11 cellular contexts compared by ENCODE assay signal in genomic region chr19:11460207-11460606, GRCh38. TPM values are rescaled to one million over a fixed set of nuclear protein-coding genes. Genes with fewer than 3 reads are reported as not detected.
DNase-seq lines count a peak whose midpoint lies in the region; ATAC-seq and TF ChIP-seq lines count a peak whose summit lies in the region.
"Had no signal": no experiment of that assay in that cellular context is flagged by ENCODE, and none has a peak within 500 bp of the region (broad histone marks: within the 10 kb centered on the region; RNA-seq: fewer than 3 reads in every experiment).

No MANE protein-coding gene starts in this region.

- H3K27ac ChIP-seq in neutrophil (no peak overlapping the region), prostate gland (no peak overlapping the region)
- no peak overlapping the region for H3K27ac ChIP-seq in CD4-positive, alpha-beta memory T cell (ENCODE audit: low read depth, low read length)

- no peaks in the 10 kb centered on the region for H3K4me1 Mint-ChIP-seq in activated CD4-positive, alpha-beta T cell treated with anti-CD3 and anti-CD28 coated beads for 36 hours
- H3K4me1 Mint-ChIP-seq in brain = no peaks in the 10 kb centered on the region
- peaks cover 0 to 4% (median 2%) of the 10 kb centered on the region in 4 donors for H3K4me1 Mint-ChIP-seq in CD4-positive, alpha-beta memory T cell
- H3K4me1 Mint-ChIP-seq: naive B cell had no signal

- WGBS in prostate gland = 62% methylated on average over 4 of the region's 4 CpGs

- POLR2A ChIA-PET in activated CD4-positive, alpha-beta T cell treated with anti-CD3 and anti-CD28 coated beads for 36 hours (lab: Charles Lee) = no interaction called here
- POLR2A ChIA-PET in CD4-positive, alpha-beta memory T cell (lab: Charles Lee; ENCODE audit: partially characterized antibody) = no interaction called here

- H3K27me3 Mint-ChIP-seq in activated CD4-positive, alpha-beta T cell treated with anti-CD3 and anti-CD28 coated beads for 36 hours = peaks cover 16% of the 10 kb centered on the region
- no peaks in the 10 kb centered on the region for H3K27me3 Mint-ChIP-seq in brain
- H3K27me3 Mint-ChIP-seq in CD4-positive, alpha-beta memory T cell = peaks cover 9 to 13% of the 10 kb centered on the region in 2 donors

- H3K9me3 ChIP-seq in neutrophil (no peaks in the 10 kb centered on the region), prostate gland (no peaks in the 10 kb centered on the region)
- H3K9me3 ChIP-seq in CD4-positive, alpha-beta memory T cell (ENCODE audit: control insufficient read depth in 1 of 2, low read length in 2 of 2) = no peaks in the 10 kb centered on the region

- no peaks in the 10 kb centered on the region for H3K4me1 ChIP-seq in neutrophil (ENCODE audit: control insufficient read depth in 1 of 2, insufficient read depth in 1 of 2, low read depth in 1 of 2, low read length in 1 of 2)
- H3K4me1 ChIP-seq in prostate gland (replicated peaks) = no peaks in the 10 kb centered on the region
- no peaks in the 10 kb centered on the region for H3K4me1 ChIP-seq in CD4-positive, alpha-beta memory T cell (ENCODE audit: insufficient read depth, low read length)

- H3K27ac Mint-ChIP-seq in activated CD4-positive, alpha-beta T cell treated with anti-CD3 and anti-CD28 coated beads for 36 hours = no peak overlapping the region
- peak overlapping the region in 4 of 5 experiments; percentile 1 to 72 (median 27) for H3K27ac Mint-ChIP-seq in brain
- no peak overlapping the region for H3K27ac Mint-ChIP-seq in CD4-positive, alpha-beta memory T cell

- peak; percentile 51 for DNase-seq in activated CD4-positive, alpha-beta T cell treated with anti-CD3 and anti-CD28 coated beads for 36 hours
- DNase-seq in activated CD4-positive, alpha-beta T cell treated with anti-CD3 and anti-CD28 coated beads, Interleukin-2, amount 50 U/mL, for 1 hour = no peak
- DNase-seq in HFF-Myc (ENCODE audit: extremely low read depth, low read depth) (no peak), prostate gland (ENCODE audit: low spot score) (no peak), NCI-H2081 (lab: John Stamatoyannopoulos, UW) (no peak)
- no peak for DNase-seq in CD4-positive, alpha-beta memory T cell
- DNase-seq: ACHN, naive B cell, NCI-H526 treated with DMSO at 0.1 percent for 48 hours had no signal

- CTCF ChIA-PET in activated CD4-positive, alpha-beta T cell treated with anti-CD3 and anti-CD28 coated beads for 36 hours (lab: Charles Lee) = no interaction called here
- CTCF ChIA-PET in CD4-positive, alpha-beta memory T cell (lab: Charles Lee; ENCODE audit: partially characterized antibody) = interaction anchor here (1.3 kb wide), 1 partner anchor 23 kb away, joined by 4 read pairs; no protein-coding TSS in a partner anchor

- peak; percentile 47 for ATAC-seq in activated CD4-positive, alpha-beta T cell treated with anti-CD3 and anti-CD28 coated beads for 36 hours

- H3K9me3 Mint-ChIP-seq in activated CD4-positive, alpha-beta T cell treated with anti-CD3 and anti-CD28 coated beads for 36 hours (ENCODE audit: low read depth) = no peaks in the 10 kb centered on the region
- no peaks in the 10 kb centered on the region for H3K9me3 Mint-ChIP-seq in brain
- no peaks in the 10 kb centered on the region for H3K9me3 Mint-ChIP-seq in CD4-positive, alpha-beta memory T cell

- intact Hi-C loops in activated CD4-positive, alpha-beta T cell treated with anti-CD3 and anti-CD28 coated beads for 36 hours (cut with DNase I, micrococcal nuclease) = no loop called here
- intact Hi-C loops in prostate gland (cut with DNase I) = no loop called here
- intact Hi-C loops in CD4-positive, alpha-beta memory T cell (cut with micrococcal nuclease) = no loop called here

- no peak for TF ChIP-seq POLR2A in prostate gland (IDR thresholded peaks at IDR 0.05)

- H3K4me3 ChIP-seq in HFF-Myc (replicated peaks; ENCODE audit: low read depth, low read length) = no peak overlapping the region
- no peak overlapping the region for H3K4me3 ChIP-seq in neutrophil (ENCODE audit: low read depth in 1 of 2, low read length in 1 of 2)
- no peak overlapping the region for H3K4me3 ChIP-seq in prostate gland
- H3K4me3 ChIP-seq in CD4-positive, alpha-beta memory T cell (ENCODE audit: low read length in 2 of 2) = no peak overlapping the region

- H3K36me3 ChIP-seq in neutrophil = no peaks in the 10 kb centered on the region
- H3K36me3 ChIP-seq in prostate gland = no peaks in the 10 kb centered on the region
- no peaks in the 10 kb centered on the region for H3K36me3 ChIP-seq in CD4-positive, alpha-beta memory T cell (ENCODE audit: insufficient read depth, low read length)

- TF ChIP-seq CTCF in HFF-Myc (IDR thresholded peaks at IDR 0.05; ENCODE audit: low read depth, low read length, missing control alignments) (peak; percentile 41), brain (conservative IDR thresholded peaks at IDR 0.05) (no peak), neutrophil (IDR thresholded peaks at IDR 0.05) (peak; percentile 18), prostate gland (IDR thresholded peaks at IDR 0.05) (no peak)

- peaks cover 33% of the 10 kb centered on the region for H3K27me3 ChIP-seq in neutrophil
- H3K27me3 ChIP-seq in prostate gland (replicated peaks; ENCODE audit: insufficient read depth) = no peaks in the 10 kb centered on the region
- H3K27me3 ChIP-seq in CD4-positive, alpha-beta memory T cell (ENCODE audit: insufficient read depth, low read length) = no peaks in the 10 kb centered on the region

- no peaks in the 10 kb centered on the region for H3K36me3 Mint-ChIP-seq in activated CD4-positive, alpha-beta T cell treated with anti-CD3 and anti-CD28 coated beads for 36 hours (ENCODE audit: low read depth)
- H3K36me3 Mint-ChIP-seq in brain = peaks cover 59% of the 10 kb centered on the region
- H3K36me3 Mint-ChIP-seq in CD4-positive, alpha-beta memory T cell = no peaks in the 10 kb centered on the region
- H3K36me3 Mint-ChIP-seq: naive B cell had no signal

- H3K4me3 Mint-ChIP-seq in activated CD4-positive, alpha-beta T cell treated with anti-CD3 and anti-CD28 coated beads for 36 hours = no peak overlapping the region
- no peak overlapping the region for H3K4me3 Mint-ChIP-seq in brain
- H3K4me3 Mint-ChIP-seq in CD4-positive, alpha-beta memory T cell = no peak overlapping the region
- H3K4me3 Mint-ChIP-seq: naive B cell had no signal

RNA-seq across cellular contexts. Expression of gene ELAVL3, which starts 20.6 kb away (rescaled TPM):
- total RNA-seq in activated CD4-positive, alpha-beta T cell treated with anti-CD3 and anti-CD28 coated beads for 36 hours = under 1 TPM in 1 of 2 experiments, not detected in 1; 0.09 TPM
- 165 TPM for polyA plus RNA-seq in brain (ENCODE audit: insufficient read depth, low read depth, low replicate concordance)
- total RNA-seq in prostate gland = 1 to 10 TPM in 1 of 2 donors, under 1 TPM in 1; 0.57 to 1.5 TPM
- total RNA-seq in CD4-positive, alpha-beta memory T cell = not detected
- not detected for polyA plus RNA-seq in CD4-positive, alpha-beta memory T cell

RNA-seq across cellular contexts. Expression of gene PRKCSH, which starts 24.8 kb away (rescaled TPM):
- total RNA-seq in activated CD4-positive, alpha-beta T cell treated with anti-CD3 and anti-CD28 coated beads for 36 hours = 100 to 1,000 TPM; 225 to 269 TPM
- 525 TPM for polyA plus RNA-seq in brain (ENCODE audit: insufficient read depth, low read depth, low replicate concordance)
- total RNA-seq in prostate gland = 100 to 1,000 TPM; 229 to 238 TPM
- total RNA-seq in CD4-positive, alpha-beta memory T cell = 100 to 1,000 TPM; 300 TPM
- polyA plus RNA-seq in CD4-positive, alpha-beta memory T cell = 10 to 100 TPM; 14.0 to 63.6 TPM

RNA-seq across cellular contexts. Expression of gene ODAD3, which starts 25.3 kb away (rescaled TPM):
- total RNA-seq in activated CD4-positive, alpha-beta T cell treated with anti-CD3 and anti-CD28 coated beads for 36 hours = under 1 TPM; 0.16 to 0.25 TPM
- 7.7 TPM for polyA plus RNA-seq in brain (ENCODE audit: insufficient read depth, low read depth, low replicate concordance)
- 1 to 10 TPM; 1.3 to 2.7 TPM for total RNA-seq in prostate gland
- total RNA-seq in CD4-positive, alpha-beta memory T cell = not detected
- not detected for polyA plus RNA-seq in CD4-positive, alpha-beta memory T cell

RNA-seq across cellular contexts. Expression of gene RGL3, which starts 41.1 kb away (rescaled TPM):
- not detected for total RNA-seq in activated CD4-positive, alpha-beta T cell treated with anti-CD3 and anti-CD28 coated beads for 36 hours
- polyA plus RNA-seq in brain (ENCODE audit: insufficient read depth, low read depth, low replicate concordance) = 17.6 TPM
- total RNA-seq in prostate gland = 1 to 10 TPM; 5.1 to 8.6 TPM
- not detected for total RNA-seq in CD4-positive, alpha-beta memory T cell
- not detected for polyA plus RNA-seq in CD4-positive, alpha-beta memory T cell

RNA-seq across cellular contexts. Expression of gene ZNF653, which starts 45.4 kb away (rescaled TPM):
- total RNA-seq in activated CD4-positive, alpha-beta T cell treated with anti-CD3 and anti-CD28 coated beads for 36 hours = 10 to 100 TPM; 13.1 to 16.6 TPM
- 15.8 TPM for polyA plus RNA-seq in brain (ENCODE audit: insufficient read depth, low read depth, low replicate concordance)
- 10 to 100 TPM; 11.2 to 25.8 TPM for total RNA-seq in prostate gland
- 10 to 100 TPM; 24.1 to 24.7 TPM for total RNA-seq in CD4-positive, alpha-beta memory T cell
- 1 to 10 TPM; 2.0 to 2.9 TPM for polyA plus RNA-seq in CD4-positive, alpha-beta memory T cell

Comparison
In these comparisons a context has a peak if more than half of its experiments do, and no peak if none do; other contexts are left out.
1. H3K27ac Mint-ChIP-seq: peak in brain (4 of 5); none in activated CD4-positive, alpha-beta T cell treated with anti-CD3 and anti-CD28 coated beads for 36 hours (single experiment) and CD4-positive, alpha-beta memory T cell (0 of 7).
2. CTCF ChIP-seq: peak in HFF-Myc (single experiment) and neutrophil (single experiment); none in brain (0 of 2) and prostate gland (0 of 4).